In the genomic region with DNA sequence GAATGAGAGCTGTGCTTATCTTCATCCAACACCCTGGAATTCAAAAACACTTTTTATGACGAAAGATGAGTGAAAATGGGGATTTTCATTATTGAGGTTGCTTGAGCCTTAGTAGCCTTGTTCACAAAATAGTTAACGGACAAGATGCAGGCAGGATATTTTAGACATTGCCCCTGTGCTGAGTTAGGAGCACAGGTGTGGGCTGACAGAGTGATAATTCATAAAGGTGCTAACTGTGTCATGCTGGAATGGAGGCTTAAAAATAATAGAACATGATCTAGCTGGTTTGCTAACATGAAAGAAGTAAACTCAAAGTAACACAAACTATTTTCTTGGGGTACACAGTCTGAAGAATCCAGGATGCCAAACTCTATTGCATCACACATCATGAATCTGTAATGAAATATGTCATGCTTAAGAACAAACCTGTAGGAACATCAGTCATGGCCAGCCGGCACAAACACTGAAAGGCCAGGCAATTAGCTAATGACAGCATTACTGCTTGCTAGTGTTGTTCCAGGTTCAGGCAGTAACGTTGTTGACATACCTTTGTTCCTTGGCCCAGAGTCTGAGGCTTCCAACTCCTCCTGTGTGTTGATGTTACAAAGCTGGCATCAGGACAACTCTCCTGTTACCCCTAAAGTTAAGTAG, we compare ENCODE assay signal across 22 cellular contexts. TPM values are rescaled to one million over a fixed set of nuclear protein-coding genes. Genes with fewer than 3 reads are reported as not detected.
DNase-seq lines count a peak whose midpoint lies in the region; ATAC-seq and TF ChIP-seq lines count a peak whose summit lies in the region.
"Had no signal": no experiment of that assay in that cellular context is flagged by ENCODE, and none has a peak within 500 bp of the region (broad histone marks: within the 10 kb centered on the region; RNA-seq: fewer than 3 reads in every experiment).

No MANE protein-coding gene starts in this region.

- H3K9me3 ChIP-seq in GM23248 (ENCODE audit: low read depth) (no peaks in the 10 kb centered on the region), gastroesophageal sphincter (no peaks in the 10 kb centered on the region), prostate gland (no peaks in the 10 kb centered on the region), tibial nerve (no peaks in the 10 kb centered on the region)
- H3K9me3 ChIP-seq: ovary, Peyer's patch, tibial artery had no signal

- no peak overlapping the region for H2AFZ ChIP-seq in GM23248

- no peak for TF ChIP-seq EP300 in gastroesophageal sphincter (IDR thresholded peaks at IDR 0.05)
- no peak for TF ChIP-seq EP300 in tibial nerve (IDR thresholded peaks at IDR 0.05)

- H3K27me3 ChIP-seq in GM23248 (replicated peaks; ENCODE audit: insufficient read depth) (no peaks in the 10 kb centered on the region), gastroesophageal sphincter (no peaks in the 10 kb centered on the region), prostate gland (replicated peaks; ENCODE audit: insufficient read depth) (no peaks in the 10 kb centered on the region), tibial nerve (no peaks in the 10 kb centered on the region)
- H3K27me3 ChIP-seq: ovary, Peyer's patch, tibial artery had no signal

- no peak overlapping the region for H3K4me2 ChIP-seq in GM23248 (ENCODE audit: unreplicated experiment)

- no peaks in the 10 kb centered on the region for H3K9me2 ChIP-seq in GM23248 (ENCODE audit: insufficient read depth)

- H3K4me1 ChIP-seq in GM23248 (ENCODE audit: insufficient read depth) (0 out of 2 replicates have a peak, but pooled peaks cover 7% of the 10 kb centered on the region), gastroesophageal sphincter (peaks cover 0 to 26% (median 4%) of the 10 kb centered on the region in 3 donors), prostate gland (replicated peaks) (no peaks in the 10 kb centered on the region), tibial nerve (no peaks in the 10 kb centered on the region)
- H3K4me1 ChIP-seq: Peyer's patch had no signal

- H3K79me2 ChIP-seq in GM23248 (ENCODE audit: insufficient read depth), result no peaks in the 10 kb centered on the region

- no peaks in the 10 kb centered on the region for H3F3A ChIP-seq in GM23248 (ENCODE audit: insufficient read depth)

- in situ Hi-C loops in GM23248 (cut with MboI), result no loop called here

- TF ChIP-seq CTCF in gastroesophageal sphincter (IDR thresholded peaks at IDR 0.05) (no peak), prostate gland (IDR thresholded peaks at IDR 0.05) (no peak), tibial nerve (IDR thresholded peaks at IDR 0.05) (no peak)

- WGBS in GM23248 (ENCODE audit: low coverage in 1 of 2, low lambda C conversion rate in 2 of 2, missing lambda C conversion rate in 2 of 2), 2 experiments, result 37 to 40% methylated on average over 4 of the region's 4 CpGs
- 27 to 53% methylated on average over 3 to 4 of the region's 4 CpGs for WGBS in gastroesophageal sphincter (ENCODE audit: low coverage in 1 of 2), 2 donors
- 49% methylated on average over 4 of the region's 4 CpGs for WGBS in prostate gland
- WGBS in tibial nerve, 2 donors, result 69 to 75% methylated on average over 4 of the region's 4 CpGs

- no peak overlapping the region for H3K4me3 ChIP-seq in GM23248
- no peak overlapping the region for H3K4me3 ChIP-seq in gastroesophageal sphincter
- no peak overlapping the region for H3K4me3 ChIP-seq in prostate gland
- no peak overlapping the region for H3K4me3 ChIP-seq in tibial nerve
- H3K4me3 ChIP-seq: ovary, Peyer's patch, tibial artery had no signal

- DNase-seq in GM23248, result peak; percentile 7
- peak; percentile 34 for DNase-seq in NCI-H748 treated with DMSO at 0.1 percent for 48 hours (lab: John Stamatoyannopoulos, UW)
- DNase-seq in prostate gland (ENCODE audit: low spot score), result peak; percentile 23
- no peak for DNase-seq in medulla oblongata (ENCODE audit: extremely low spot score)
- DNase-seq in NCI-H526 treated with DMSO at 0.1 percent for 48 hours (lab: John Stamatoyannopoulos, UW), result no peak
- no peak for DNase-seq in tibial nerve (ENCODE audit: low spot score in 2 of 2)
- DNase-seq: activated CD4-positive, CD25-positive, alpha-beta regulatory T cell treated with anti-CD3 and anti-CD28 coated beads, Interleukin-2, amount 50 U/mL, for 72 hours; activated CD8-positive, alpha-beta memory T cell treated with anti-CD3 and anti-CD28 coated beads for 24 hours; activated naive CD8-positive, alpha-beta T cell treated with anti-CD3 and anti-CD28 coated beads for 36 hours; Kasumi-1; NCI-H1105 treated with DMSO at 0.1 percent for 48 hours; NCI-H2227 treated with DMSO at 0.1 percent for 48 hours; NK-92 treated with Interleukin-12 subunit alpha and Interleukin-12 subunit beta, amount 100 ng/mL, for 24 hours; ovary; Peyer's patch; stimulated activated CD4-positive, alpha-beta T cell treated with anti-CD3 and anti-CD28 coated beads, Interleukin-1b, Interleukin-23, amount 100 ng/mL, for 48 hours; stimulated activated naive CD4-positive, alpha-beta T cell treated with Interleukin-2 at 50 U/mL for 16 hours; T1000; tibial artery had no signal

- intact Hi-C loops in prostate gland (cut with DNase I), result no loop called here

- H4K20me1 ChIP-seq in GM23248 (ENCODE audit: insufficient read depth), result no peaks in the 10 kb centered on the region

- no peak overlapping the region for H3K27ac ChIP-seq in GM23248
- H3K27ac ChIP-seq in gastroesophageal sphincter, result no peak overlapping the region
- no peak overlapping the region for H3K27ac ChIP-seq in prostate gland
- no peak overlapping the region for H3K27ac ChIP-seq in tibial nerve
- H3K27ac ChIP-seq: ovary, Peyer's patch, tibial artery had no signal

- no peak for TF ChIP-seq POLR2A in gastroesophageal sphincter (IDR thresholded peaks at IDR 0.05)
- no peak for TF ChIP-seq POLR2A in prostate gland (IDR thresholded peaks at IDR 0.05)
- no peak for TF ChIP-seq POLR2A in tibial nerve (IDR thresholded peaks at IDR 0.05)

- H3K36me3 ChIP-seq in GM23248 (ENCODE audit: low read depth) (no peaks in the 10 kb centered on the region), gastroesophageal sphincter (no peaks in the 10 kb centered on the region), prostate gland (no peaks in the 10 kb centered on the region), tibial nerve (no peaks in the 10 kb centered on the region)
- H3K36me3 ChIP-seq: ovary, Peyer's patch had no signal

- no peak overlapping the region for H3K9ac ChIP-seq in GM23248

- ATAC-seq in gastroesophageal sphincter (peak; percentile 22), HG03439 (IDR thresholded peaks at IDR 0.05; ENCODE audit: unreplicated experiment) (no peak)
- ATAC-seq: SK-N-SH treated with all-trans-retinoic acid at 6 μM for 48 hours had no signal

RNA-seq across cellular contexts. Expression of gene FRY, which starts 55.3 kb away (rescaled TPM):
- 3.4 and 4.3 TPM in 2 replicates for total RNA-seq in GM23248 (2014; rRNA removed; shearing (Covaris generic))
- polyA plus RNA-seq in GM23248 (2016; fragmentation: Nextera tagmentation; extraction: Ambion mirVana), result 2.2 and 2.3 TPM in 2 replicates
- 100 to 1,000 TPM in 3 of 4 donors, 10 to 100 TPM in 1; 99.5 to 285 (median 158) TPM for total RNA-seq in gastroesophageal sphincter
- 10 to 100 TPM; 16.4 to 33.3 TPM for total RNA-seq in prostate gland
- total RNA-seq in tibial nerve, result 10 to 100 TPM; 48.9 to 94.6 (median 75.8) TPM

Comparison
In these comparisons a context has a peak if more than half of its experiments do, and no peak if none do; other contexts are left out.
1. DNase-seq: peak in GM23248 (single experiment), NCI-H748 treated with DMSO at 0.1 percent for 48 hours (single experiment) and prostate gland (single experiment); none in medulla oblongata (single experiment), NCI-H526 treated with DMSO at 0.1 percent for 48 hours (single experiment) and tibial nerve (0 of 2).